8 cellular contexts compared by ENCODE assay signal in genomic region chr1:26472330-26472900, GRCh38.
A peak's percentile ranks its signal among the peaks of the same experiment; 100 is the strongest.
DNase-seq lines count a peak whose midpoint lies in the region; ATAC-seq and TF ChIP-seq lines count a peak whose summit lies in the region.

Gene HMGN2, plus strand, starts transcription at chr1:26472440. Its CDS starts 173 bp downstream, at chr1:26472613.

- DNase-seq in NCI-H345 (lab: John Stamatoyannopoulos, UW) (peak; percentile 96), islet precursor cell (peak; percentile 90)
- DNase-seq in activated CD4-positive, CD25-positive, alpha-beta regulatory T cell treated with anti-CD3 and anti-CD28 coated beads, Interleukin-2, amount 50 U/mL, for 16 hours (ENCODE audit: low read depth, low spot score), result peak; percentile 81
- DNase-seq in central memory CD4-positive, alpha-beta T cell, result peak; percentile 85
- peak; percentile 79 to 91 for DNase-seq in stimulated activated CD4-positive, alpha-beta T cell treated with anti-CD3 and anti-CD28 coated beads, Interleukin-12 subunit alpha, Interleukin-12 subunit beta, amount 100 ng/mL, for 24 hours (ENCODE audit: low read depth in 2 of 2)

- peak; percentile 28 for ATAC-seq in GM18858 (IDR thresholded peaks at IDR 0.05; ENCODE audit: unreplicated experiment)
- ATAC-seq in HG03066 (IDR thresholded peaks at IDR 0.05; ENCODE audit: low read depth, unreplicated experiment), result peak; percentile 47

- TF ChIP-seq CTCF in 22Rv1 (IDR thresholded peaks at IDR 0.05), result no peak

- H3K27ac ChIP-seq in 22Rv1, result peak within 1 kb of the TSS; percentile 100

Comparison
In these comparisons a context has a peak if more than half of its experiments do, and no peak if none do; other contexts are left out.
1. Peak in every context shown above with its lines: DNase-seq, ATAC-seq and H3K27ac ChIP-seq.